1 cellular context compared by ENCODE assay signal in the genomic region with DNA sequence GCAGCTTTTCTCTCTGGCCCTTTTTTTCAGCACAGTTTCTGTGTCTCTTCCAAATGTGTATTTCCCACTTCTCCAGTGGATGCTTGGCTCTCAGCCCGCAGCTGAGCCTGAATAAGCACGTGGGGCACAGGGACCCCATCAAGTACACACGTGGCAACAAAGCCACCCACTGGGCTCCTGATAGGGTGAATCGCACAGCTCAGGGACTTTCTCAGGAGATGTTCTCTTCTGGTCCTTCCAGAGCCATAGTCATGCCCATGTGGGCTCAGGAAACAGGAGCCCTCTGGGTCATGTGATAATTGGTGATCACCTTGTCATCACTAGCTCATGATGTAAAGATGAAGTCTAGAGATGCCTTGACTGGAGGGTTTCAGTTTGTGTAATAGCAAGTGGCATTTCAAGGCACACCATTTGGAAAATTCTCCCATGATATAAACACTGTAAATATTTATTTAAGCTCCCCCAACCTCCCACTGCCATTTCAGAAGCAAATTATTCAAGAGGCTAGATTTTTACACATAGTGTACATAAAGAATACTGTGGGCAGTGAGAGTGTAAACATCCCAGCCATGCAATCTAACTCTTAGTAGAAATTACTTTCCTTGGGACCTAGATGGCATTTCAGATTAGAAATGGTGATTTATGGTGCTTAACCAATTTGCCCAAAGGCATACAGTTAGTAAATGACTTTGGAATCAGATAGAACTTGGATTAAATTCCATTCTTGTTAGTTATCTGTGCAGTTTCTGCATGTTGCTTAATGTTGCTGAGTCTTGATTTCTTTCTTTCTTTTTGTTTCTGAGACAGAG.
TF ChIP-seq lines count a peak whose summit lies in the region.

No MANE protein-coding gene starts in this region.

TF ChIP-seq in A549, 52 proteins besides CTCF, POLR2A, EP300 and RAD21 (continued from another document):
- TF ChIP-seq EHMT2 (IDR thresholded peaks at IDR 0.05; ENCODE audit: low read depth) (no peak), GATA3 (IDR thresholded peaks at IDR 0.05; ENCODE audit: borderline replicate concordance) (peak; percentile 99), KDM1A (IDR thresholded peaks at IDR 0.05; ENCODE audit: low read depth) (no peak), CHD4 (IDR thresholded peaks at IDR 0.05; ENCODE audit: borderline replicate concordance) (no peak), SMC3 (IDR thresholded peaks at IDR 0.05) (peak; percentile 41; the same call in 1 of the 3 replicates), ZFP36 (IDR thresholded peaks at IDR 0.05; ENCODE audit: borderline replicate concordance, partially characterized antibody) (no peak), BHLHE40 (IDR thresholded peaks at IDR 0.05; ENCODE audit: low read depth, low read length) (no peak), HEYL (CRISPR knock-in tag; IDR thresholded peaks at IDR 0.05) (no peak), ESRRA (IDR thresholded peaks at IDR 0.05; ENCODE audit: borderline replicate concordance, low read length) (no peak), FOSL2 (IDR thresholded peaks at IDR 0.05) (peak; percentile 43; the same call in 1 of the 2 replicates), FOSL2 (CRISPR knock-in tag; IDR thresholded peaks at IDR 0.05) (peak; percentile 59), RNF2 (IDR thresholded peaks at IDR 0.05; ENCODE audit: borderline replicate concordance, low read depth) (no peak), NFE2L2 (conservative IDR thresholded peaks at IDR 0.05; ENCODE audit: low read length) (no peak), HDAC2 (IDR thresholded peaks at IDR 0.05) (no peak), HOXB13 (CRISPR knock-in tag; IDR thresholded peaks at IDR 0.05; ENCODE audit: low read depth) (no peak), POLR2AphosphoS2 (conservative IDR thresholded peaks at IDR 0.05; ENCODE audit: low read length) (no peak), HOXB5 (CRISPR knock-in tag; IDR thresholded peaks at IDR 0.05) (no peak), HOXA7 (CRISPR knock-in tag; IDR thresholded peaks at IDR 0.05) (no peak), KDM5A (IDR thresholded peaks at IDR 0.05) (no peak), CBX2 (IDR thresholded peaks at IDR 0.05; ENCODE audit: borderline replicate concordance, low read depth) (no peak), RARB (CRISPR knock-in tag; IDR thresholded peaks at IDR 0.05) (no peak), ZSCAN20 (CRISPR knock-in tag; IDR thresholded peaks at IDR 0.05) (no peak), FOSB (CRISPR knock-in tag; IDR thresholded peaks at IDR 0.05) (no peak), JUN (IDR thresholded peaks at IDR 0.05) (peak; percentile 79 to 82; a peak in 4 of 5 replicates), RCOR1 (IDR thresholded peaks at IDR 0.05; ENCODE audit: low read depth, low read length) (no peak), CHD2 (IDR thresholded peaks at IDR 0.05; ENCODE audit: low read length, partially characterized antibody) (no peak), SREBF2 (IDR thresholded peaks at IDR 0.05) (no peak), NR3C1 (IDR thresholded peaks at IDR 0.05) (no peak), RFX5 (IDR thresholded peaks at IDR 0.05) (no peak), CBX8 (IDR thresholded peaks at IDR 0.05) (no peak), EHF (CRISPR knock-in tag; IDR thresholded peaks at IDR 0.05) (no peak), TFCP2L1 (CRISPR knock-in tag; IDR thresholded peaks at IDR 0.05) (no peak), TP53 (CRISPR knock-in tag; IDR thresholded peaks at IDR 0.05) (no peak), ZC3H11A (IDR thresholded peaks at IDR 0.05) (no peak), PHF8 (IDR thresholded peaks at IDR 0.05; ENCODE audit: borderline replicate concordance, low read depth) (no peak), NPAS2 (CRISPR knock-in tag; IDR thresholded peaks at IDR 0.05; ENCODE audit: borderline replicate concordance) (no peak), ZNF302 (CRISPR knock-in tag; IDR thresholded peaks at IDR 0.05) (no peak)
- TF ChIP-seq, protein P1, sequence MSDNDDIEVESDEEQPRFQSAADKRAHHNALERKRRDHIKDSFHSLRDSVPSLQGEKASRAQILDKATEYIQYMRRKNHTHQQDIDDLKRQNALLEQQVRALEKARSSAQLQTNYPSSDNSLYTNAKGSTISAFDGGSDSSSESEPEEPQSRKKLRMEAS (IDR thresholded peaks at IDR 0.05): peak; percentile 44
- TF ChIP-seq, protein P2, sequence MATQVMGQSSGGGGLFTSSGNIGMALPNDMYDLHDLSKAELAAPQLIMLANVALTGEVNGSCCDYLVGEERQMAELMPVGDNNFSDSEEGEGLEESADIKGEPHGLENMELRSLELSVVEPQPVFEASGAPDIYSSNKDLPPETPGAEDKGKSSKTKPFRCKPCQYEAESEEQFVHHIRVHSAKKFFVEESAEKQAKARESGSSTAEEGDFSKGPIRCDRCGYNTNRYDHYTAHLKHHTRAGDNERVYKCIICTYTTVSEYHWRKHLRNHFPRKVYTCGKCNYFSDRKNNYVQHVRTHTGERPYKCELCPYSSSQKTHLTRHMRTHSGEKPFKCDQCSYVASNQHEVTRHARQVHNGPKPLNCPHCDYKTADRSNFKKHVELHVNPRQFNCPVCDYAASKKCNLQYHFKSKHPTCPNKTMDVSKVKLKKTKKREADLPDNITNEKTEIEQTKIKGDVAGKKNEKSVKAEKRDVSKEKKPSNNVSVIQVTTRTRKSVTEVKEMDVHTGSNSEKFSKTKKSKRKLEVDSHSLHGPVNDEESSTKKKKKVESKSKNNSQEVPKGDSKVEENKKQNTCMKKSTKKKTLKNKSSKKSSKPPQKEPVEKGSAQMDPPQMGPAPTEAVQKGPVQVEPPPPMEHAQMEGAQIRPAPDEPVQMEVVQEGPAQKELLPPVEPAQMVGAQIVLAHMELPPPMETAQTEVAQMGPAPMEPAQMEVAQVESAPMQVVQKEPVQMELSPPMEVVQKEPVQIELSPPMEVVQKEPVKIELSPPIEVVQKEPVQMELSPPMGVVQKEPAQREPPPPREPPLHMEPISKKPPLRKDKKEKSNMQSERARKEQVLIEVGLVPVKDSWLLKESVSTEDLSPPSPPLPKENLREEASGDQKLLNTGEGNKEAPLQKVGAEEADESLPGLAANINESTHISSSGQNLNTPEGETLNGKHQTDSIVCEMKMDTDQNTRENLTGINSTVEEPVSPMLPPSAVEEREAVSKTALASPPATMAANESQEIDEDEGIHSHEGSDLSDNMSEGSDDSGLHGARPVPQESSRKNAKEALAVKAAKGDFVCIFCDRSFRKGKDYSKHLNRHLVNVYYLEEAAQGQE (IDR thresholded peaks at IDR 0.05): no peak
- TF ChIP-seq, protein P3, sequence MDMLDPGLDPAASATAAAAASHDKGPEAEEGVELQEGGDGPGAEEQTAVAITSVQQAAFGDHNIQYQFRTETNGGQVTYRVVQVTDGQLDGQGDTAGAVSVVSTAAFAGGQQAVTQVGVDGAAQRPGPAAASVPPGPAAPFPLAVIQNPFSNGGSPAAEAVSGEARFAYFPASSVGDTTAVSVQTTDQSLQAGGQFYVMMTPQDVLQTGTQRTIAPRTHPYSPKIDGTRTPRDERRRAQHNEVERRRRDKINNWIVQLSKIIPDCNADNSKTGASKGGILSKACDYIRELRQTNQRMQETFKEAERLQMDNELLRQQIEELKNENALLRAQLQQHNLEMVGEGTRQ (IDR thresholded peaks at IDR 0.05): peak; percentile 64
- TF ChIP-seq, protein P4, sequence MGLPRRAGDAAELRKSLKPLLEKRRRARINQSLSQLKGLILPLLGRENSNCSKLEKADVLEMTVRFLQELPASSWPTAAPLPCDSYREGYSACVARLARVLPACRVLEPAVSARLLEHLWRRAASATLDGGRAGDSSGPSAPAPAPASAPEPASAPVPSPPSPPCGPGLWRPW (IDR thresholded peaks at IDR 0.05): peak; percentile 43; the same call in 1 of the 2 replicates
- TF ChIP-seq, protein P5, sequence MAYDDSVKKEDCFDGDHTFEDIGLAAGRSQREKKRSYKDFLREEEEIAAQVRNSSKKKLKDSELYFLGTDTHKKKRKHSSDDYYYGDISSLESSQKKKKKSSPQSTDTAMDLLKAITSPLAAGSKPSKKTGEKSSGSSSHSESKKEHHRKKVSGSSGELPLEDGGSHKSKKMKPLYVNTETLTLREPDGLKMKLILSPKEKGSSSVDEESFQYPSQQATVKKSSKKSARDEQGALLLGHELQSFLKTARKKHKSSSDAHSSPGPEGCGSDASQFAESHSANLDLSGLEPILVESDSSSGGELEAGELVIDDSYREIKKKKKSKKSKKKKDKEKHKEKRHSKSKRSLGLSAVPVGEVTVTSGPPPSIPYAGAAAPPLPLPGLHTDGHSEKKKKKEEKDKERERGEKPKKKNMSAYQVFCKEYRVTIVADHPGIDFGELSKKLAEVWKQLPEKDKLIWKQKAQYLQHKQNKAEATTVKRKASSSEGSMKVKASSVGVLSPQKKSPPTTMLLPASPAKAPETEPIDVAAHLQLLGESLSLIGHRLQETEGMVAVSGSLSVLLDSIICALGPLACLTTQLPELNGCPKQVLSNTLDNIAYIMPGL (CRISPR knock-in tag; IDR thresholded peaks at IDR 0.05; ENCODE audit: borderline replicate concordance): no peak
- TF ChIP-seq, protein P6, sequence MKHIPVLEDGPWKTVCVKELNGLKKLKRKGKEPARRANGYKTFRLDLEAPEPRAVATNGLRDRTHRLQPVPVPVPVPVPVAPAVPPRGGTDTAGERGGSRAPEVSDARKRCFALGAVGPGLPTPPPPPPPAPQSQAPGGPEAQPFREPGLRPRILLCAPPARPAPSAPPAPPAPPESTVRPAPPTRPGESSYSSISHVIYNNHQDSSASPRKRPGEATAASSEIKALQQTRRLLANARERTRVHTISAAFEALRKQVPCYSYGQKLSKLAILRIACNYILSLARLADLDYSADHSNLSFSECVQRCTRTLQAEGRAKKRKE (CRISPR knock-in tag; IDR thresholded peaks at IDR 0.05; ENCODE audit: low read depth): no peak
- TF ChIP-seq, protein P7, sequence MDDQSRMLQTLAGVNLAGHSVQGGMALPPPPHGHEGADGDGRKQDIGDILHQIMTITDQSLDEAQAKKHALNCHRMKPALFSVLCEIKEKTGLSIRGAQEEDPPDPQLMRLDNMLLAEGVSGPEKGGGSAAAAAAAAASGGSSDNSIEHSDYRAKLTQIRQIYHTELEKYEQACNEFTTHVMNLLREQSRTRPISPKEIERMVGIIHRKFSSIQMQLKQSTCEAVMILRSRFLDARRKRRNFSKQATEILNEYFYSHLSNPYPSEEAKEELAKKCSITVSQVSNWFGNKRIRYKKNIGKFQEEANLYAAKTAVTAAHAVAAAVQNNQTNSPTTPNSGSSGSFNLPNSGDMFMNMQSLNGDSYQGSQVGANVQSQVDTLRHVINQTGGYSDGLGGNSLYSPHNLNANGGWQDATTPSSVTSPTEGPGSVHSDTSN (IDR thresholded peaks at IDR 0.05): peak; percentile 54; the same call in 1 of the 2 replicates
- TF ChIP-seq, protein P8, sequence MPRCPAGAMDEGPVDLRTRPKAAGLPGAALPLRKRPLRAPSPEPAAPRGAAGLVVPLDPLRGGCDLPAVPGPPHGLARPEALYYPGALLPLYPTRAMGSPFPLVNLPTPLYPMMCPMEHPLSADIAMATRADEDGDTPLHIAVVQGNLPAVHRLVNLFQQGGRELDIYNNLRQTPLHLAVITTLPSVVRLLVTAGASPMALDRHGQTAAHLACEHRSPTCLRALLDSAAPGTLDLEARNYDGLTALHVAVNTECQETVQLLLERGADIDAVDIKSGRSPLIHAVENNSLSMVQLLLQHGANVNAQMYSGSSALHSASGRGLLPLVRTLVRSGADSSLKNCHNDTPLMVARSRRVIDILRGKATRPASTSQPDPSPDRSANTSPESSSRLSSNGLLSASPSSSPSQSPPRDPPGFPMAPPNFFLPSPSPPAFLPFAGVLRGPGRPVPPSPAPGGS (IDR thresholded peaks at IDR 0.05): peak; percentile 90; the same call in 2 of the 3 replicates
